In genomic region chr17:7120123-7120522, GRCh38 we compare ENCODE assay signal across 25 cellular contexts. TPM values are rescaled to one million over a fixed set of nuclear protein-coding genes. Genes with fewer than 3 reads are reported as not detected.
"Had no signal": no experiment of that assay in that cellular context is flagged by ENCODE, and none has a peak within 500 bp of the region (broad histone marks: within the 10 kb centered on the region; RNA-seq: fewer than 3 reads in every experiment).

No MANE protein-coding gene starts in this region.

- H3K36me3 ChIP-seq: Peyer's patch, SJSA1 had no signal

- H3K27ac ChIP-seq: RWPE1, SJSA1 had no signal

- H3K4me1 Mint-ChIP-seq: brain; central memory CD8-positive, alpha-beta T cell had no signal

- H3K4me3 Mint-ChIP-seq: activated naive CD4-positive, alpha-beta T cell treated with anti-CD3 and anti-CD28 coated beads for 36 hours; activated naive CD8-positive, alpha-beta T cell; activated T-cell treated with anti-CD3 and anti-CD28 coated beads, Interleukin-2, amount 50 U/mL, for 4 hours; brain; central memory CD8-positive, alpha-beta T cell; T-helper 1 cell treated with Interleukin-12 subunit alpha and Interleukin-12 subunit beta and Interleukin-4 antibody, amounts not matched to agents 30 μg/mL and 1 μg/mL, for 36 hours; WTC11 had no signal

- H3K9me3 Mint-ChIP-seq: activated naive CD4-positive, alpha-beta T cell treated with anti-CD3 and anti-CD28 coated beads for 36 hours; activated T-cell treated with anti-CD3 and anti-CD28 coated beads, Interleukin-2, amount 50 U/mL, for 4 hours; brain; central memory CD8-positive, alpha-beta T cell; T-helper 1 cell treated with Interleukin-12 subunit alpha and Interleukin-12 subunit beta and Interleukin-4 antibody, amounts not matched to agents 30 μg/mL and 1 μg/mL, for 36 hours; WTC11 had no signal

- H3K36me3 Mint-ChIP-seq: brain, WTC11 had no signal

- H3K4me3 ChIP-seq: Peyer's patch, SJSA1 had no signal

- H3K9me3 ChIP-seq: Peyer's patch, SJSA1 had no signal

- H3K27me3 ChIP-seq: Peyer's patch had no signal

- DNase-seq: activated CD4-positive, alpha-beta T cell treated with anti-CD3 and anti-CD28 coated beads for 48 hours; activated CD4-positive, alpha-beta T cell treated with anti-CD3 and anti-CD28 coated beads, Interleukin-2, amount 50 U/mL, for 4 hours; activated CD4-positive, CD25-positive, alpha-beta regulatory T cell treated with anti-CD3 and anti-CD28 coated beads, Interleukin-2, amount 50 U/mL, for 72 hours; activated CD8-positive, alpha-beta memory T cell treated with anti-CD3 and anti-CD28 coated beads for 24 hours; activated naive CD4-positive, alpha-beta T cell treated with anti-CD3 and anti-CD28 coated beads for 36 hours; activated T-cell treated with anti-CD3 and anti-CD28 coated beads, Interleukin-2, amount 50 U/mL, for 4 hours; amygdala; NCI-H1092 treated with DMSO at 0.1 percent for 48 hours; NCI-H1417 treated with DMSO at 0.1 percent for 48 hours; NCI-H1694; NCI-H2029; NCI-H2107; NCI-H2171 treated with DMSO at 0.1 percent for 48 hours; NCI-H345; NCI-H510A; NCI-H526 treated with DMSO at 0.1 percent for 48 hours had no signal

- H3K27ac Mint-ChIP-seq: activated naive CD4-positive, alpha-beta T cell treated with anti-CD3 and anti-CD28 coated beads for 36 hours; activated naive CD8-positive, alpha-beta T cell; brain; T-helper 1 cell treated with Interleukin-12 subunit alpha and Interleukin-12 subunit beta and Interleukin-4 antibody, amounts not matched to agents 30 μg/mL and 1 μg/mL, for 36 hours; WTC11 had no signal

- FAIRE-seq: astrocyte had no signal

- H3K4me1 ChIP-seq: Peyer's patch, SJSA1 had no signal

- ATAC-seq: activated T-cell treated with anti-CD3 and anti-CD28 coated beads, Interleukin-2, amount 50 U/mL, for 4 hours had no signal

RNA-seq across cellular contexts. Expression of gene ASGR2, which starts 5.5 kb away (rescaled TPM):
- total RNA-seq: activated naive CD4-positive, alpha-beta T cell treated with anti-CD3 and anti-CD28 coated beads for 36 hours; astrocyte; Peyer's patch; SJSA1 had no signal

RNA-seq across cellular contexts. Expression of gene CLEC10A, which starts 40.1 kb away (rescaled TPM):
- total RNA-seq: activated naive CD4-positive, alpha-beta T cell treated with anti-CD3 and anti-CD28 coated beads for 36 hours; activated T-cell treated with anti-CD3 and anti-CD28 coated beads, Interleukin-2, amount 50 U/mL, for 4 hours; astrocyte; SJSA1; WTC11 had no signal
